ENCODE assay signal across 16 cellular contexts in the genomic region with DNA sequence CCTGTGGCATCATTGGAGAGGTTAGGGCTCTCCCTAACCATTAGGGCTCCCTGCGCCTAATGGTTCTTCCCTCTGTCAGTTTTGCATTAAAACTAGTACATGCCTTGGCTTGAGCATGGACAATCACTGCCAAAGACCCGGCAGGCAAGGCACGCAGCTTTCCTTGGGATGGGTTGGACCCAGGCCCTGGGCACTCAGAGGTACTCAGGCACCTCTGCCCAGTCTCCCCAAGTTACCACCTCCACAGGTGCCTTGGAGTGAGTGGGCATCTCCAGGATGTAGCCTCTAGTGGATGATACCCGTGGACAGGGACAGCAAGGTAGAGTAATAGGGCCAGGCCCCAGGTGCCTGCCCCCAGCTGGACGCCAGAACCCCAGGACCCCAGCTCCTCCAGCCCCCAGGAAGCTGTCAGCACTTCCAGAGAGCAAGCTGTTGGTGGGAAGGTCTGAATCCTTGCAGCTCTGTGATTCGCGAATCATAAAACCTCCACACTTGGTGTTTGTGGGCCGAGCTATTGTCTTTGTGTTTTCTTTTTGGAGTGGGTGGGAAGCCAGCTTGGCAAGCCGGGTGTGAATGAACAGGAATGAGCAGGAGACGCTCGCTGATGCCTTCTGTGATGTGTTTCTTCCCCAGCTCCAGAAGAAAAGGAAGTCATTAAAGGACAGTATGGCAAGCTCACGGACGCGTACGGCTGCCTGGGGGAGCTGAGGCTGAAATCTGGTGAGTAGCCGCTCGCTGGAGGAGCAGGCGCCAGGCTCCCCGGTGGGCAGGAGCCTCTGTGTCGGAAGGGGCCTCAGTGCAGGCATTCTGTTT. TPM values are rescaled to one million over a fixed set of nuclear protein-coding genes. Genes with fewer than 3 reads are reported as not detected.
DNase-seq lines count a peak whose midpoint lies in the region; ATAC-seq and TF ChIP-seq lines count a peak whose summit lies in the region.
"Had no signal": no experiment of that assay in that cellular context is flagged by ENCODE, and none has a peak within 500 bp of the region (broad histone marks: within the 10 kb centered on the region; RNA-seq: fewer than 3 reads in every experiment).

No MANE protein-coding gene starts in this region.

- intact Hi-C loops in heart left ventricle (cut with DNase I) (no loop called here), natural killer cell (cut with micrococcal nuclease) (no loop called here)

- H3K9me3 ChIP-seq in RWPE2 (ENCODE audit: severe bottlenecking) (no peaks in the 10 kb centered on the region), heart left ventricle (peaks cover 0 to 3% (median 0%) of the 10 kb centered on the region in 12 donors)
- H3K9me3 ChIP-seq: HAP-1, ovary had no signal

- H3K4me3 Mint-ChIP-seq in natural killer cell, result no peak overlapping the region
- H3K4me3 Mint-ChIP-seq: B cell had no signal

- H3K27me3 ChIP-seq in RWPE2 (ENCODE audit: insufficient read depth, poor library complexity, severe bottlenecking), result no peaks in the 10 kb centered on the region
- H3K27me3 ChIP-seq in heart left ventricle, result no peaks in the 10 kb centered on the region
- H3K27me3 ChIP-seq: ovary had no signal

- H3K4me1 Mint-ChIP-seq in natural killer cell, result peaks cover 34 to 37% of the 10 kb centered on the region in 2 donors

- WGBS in heart left ventricle, 4 donors, result 75 to 79% (median 77%) methylated on average over 19 to 20 of the region's 20 CpGs

- TF ChIP-seq CTCF in RWPE2 (IDR thresholded peaks at IDR 0.05; ENCODE audit: poor library complexity, severe bottlenecking) (no peak), heart left ventricle (IDR thresholded peaks at IDR 0.05) (no peak), natural killer cell (IDR thresholded peaks at IDR 0.05) (no peak)

- no peaks in the 10 kb centered on the region for H3K27me3 Mint-ChIP-seq in natural killer cell (ENCODE audit: low read depth in 2 of 2)
- H3K27me3 Mint-ChIP-seq: B cell had no signal

- H3K27ac ChIP-seq in RWPE2 (ENCODE audit: poor library complexity, severe bottlenecking) (no peak overlapping the region), heart left ventricle (peak overlapping the region in 4 of 12 donors; percentile 49 to 72 (median 69))
- H3K27ac ChIP-seq: epithelial cell of prostate, ovary had no signal

- H3K36me3 Mint-ChIP-seq in natural killer cell, result no peaks in the 10 kb centered on the region

- H3K27ac Mint-ChIP-seq in natural killer cell, result no peak overlapping the region
- H3K27ac Mint-ChIP-seq: B cell had no signal

- H3K36me3 ChIP-seq in RWPE2 (ENCODE audit: low read depth), result no peaks in the 10 kb centered on the region
- H3K36me3 ChIP-seq in heart left ventricle, result no peaks in the 10 kb centered on the region
- H3K36me3 ChIP-seq: ovary had no signal

- H3K4me3 ChIP-seq in RWPE2 (ENCODE audit: severe bottlenecking) (no peak overlapping the region), heart left ventricle (peak overlapping the region in 7 of 12 donors; percentile 3 to 46 (median 31))
- H3K4me3 ChIP-seq: HAP-1, ovary had no signal

- ATAC-seq in RWPE2 (ENCODE audit: low read depth) (no peak), heart left ventricle (peak in 1 of 4 donors; percentile 9), natural killer cell (no peak), SK-N-SH treated with all-trans-retinoic acid at 6 μM for 48 hours (no peak)

- no peak for TF ChIP-seq POLR2A in heart left ventricle (IDR thresholded peaks at IDR 0.05)

- H3K4me1 ChIP-seq in RWPE2 (ENCODE audit: insufficient read depth, poor library complexity, severe bottlenecking), result no peaks in the 10 kb centered on the region
- H3K4me1 ChIP-seq in heart left ventricle, result peaks cover 0 to 55% (median 32%) of the 10 kb centered on the region in 12 donors
- H3K4me1 ChIP-seq: HAP-1 had no signal

- H3K9me3 Mint-ChIP-seq in natural killer cell, result no peaks in the 10 kb centered on the region

- DNase-seq in AG20443 (ENCODE audit: low spot score) (peak; percentile 65), RWPE2 (ENCODE audit: low spot score) (peak; percentile 35), heart left ventricle (no peak), occipital lobe (lab: John Stamatoyannopoulos, UW) (peak; percentile 46), natural killer cell (no peak), NCI-H226 (no peak), D341Med (ENCODE audit: low spot score) (no peak)
- DNase-seq: activated CD4-positive, alpha-beta T cell treated with anti-CD3 and anti-CD28 coated beads, Interleukin-2, amount 50 U/mL, for 1 hour; EL; NCI-H345; T-helper 9 cell had no signal

TF ChIP-seq in SK-N-SH treated with all-trans-retinoic acid at 6 μM for 48 hours, 23 proteins besides CTCF, POLR2A, EP300 and RAD21:
- no peak for TF ChIP-seq ZNF565 (CRISPR knock-in tag; conservative IDR thresholded peaks at IDR 0.05; ENCODE audit: low read depth)
- no peak for TF ChIP-seq SNAI2 (CRISPR knock-in tag; IDR thresholded peaks at IDR 0.05)
- TF ChIP-seq ESRRG (CRISPR knock-in tag; IDR thresholded peaks at IDR 0.05), result no peak
- TF ChIP-seq OSR1 (CRISPR knock-in tag; IDR thresholded peaks at IDR 0.05), result no peak
- TF ChIP-seq ZFP30 (CRISPR knock-in tag; IDR thresholded peaks at IDR 0.05), result no peak
- TF ChIP-seq ZNF8 (CRISPR knock-in tag; IDR thresholded peaks at IDR 0.05), result no peak
- no peak for TF ChIP-seq BACH2 (CRISPR knock-in tag; IDR thresholded peaks at IDR 0.05; ENCODE audit: borderline replicate concordance)
- TF ChIP-seq ISL1 (CRISPR knock-in tag; IDR thresholded peaks at IDR 0.05), result no peak
- TF ChIP-seq ARNTL (CRISPR knock-in tag; IDR thresholded peaks at IDR 0.05; ENCODE audit: borderline replicate concordance, low read depth), result no peak
- no peak for TF ChIP-seq RARB (CRISPR knock-in tag; IDR thresholded peaks at IDR 0.05)
- no peak for TF ChIP-seq GLIS3 (CRISPR knock-in tag; IDR thresholded peaks at IDR 0.05)
- TF ChIP-seq ZFP3 (CRISPR knock-in tag; IDR thresholded peaks at IDR 0.05), result no peak
- no peak for TF ChIP-seq ZNF70 (CRISPR knock-in tag; IDR thresholded peaks at IDR 0.05)

RNA-seq across cellular contexts. Expression of a gene that starts 35.1 kb away (rescaled TPM):
- total RNA-seq in heart left ventricle, result 10 to 100 TPM in 8 of 9 donors, 1 to 10 TPM in 1; 7.5 to 27.0 (median 18.2) TPM
- 10 to 100 TPM; 15.0 to 25.8 TPM for polyA plus RNA-seq in heart left ventricle
- 7.2 TPM for total RNA-seq in occipital lobe
- total RNA-seq in natural killer cell, result 10 to 100 TPM; 24.4 to 47.0 (median 28.0) TPM

Comparison
In these comparisons a context has a peak if more than half of its experiments do, and no peak if none do; other contexts are left out.
1. DNase-seq: peak in AG20443 (single experiment), RWPE2 (single experiment) and occipital lobe (single experiment); none in heart left ventricle (0 of 5), natural killer cell (single experiment), NCI-H226 (single experiment) and D341Med (single experiment).